In the genomic region with DNA sequence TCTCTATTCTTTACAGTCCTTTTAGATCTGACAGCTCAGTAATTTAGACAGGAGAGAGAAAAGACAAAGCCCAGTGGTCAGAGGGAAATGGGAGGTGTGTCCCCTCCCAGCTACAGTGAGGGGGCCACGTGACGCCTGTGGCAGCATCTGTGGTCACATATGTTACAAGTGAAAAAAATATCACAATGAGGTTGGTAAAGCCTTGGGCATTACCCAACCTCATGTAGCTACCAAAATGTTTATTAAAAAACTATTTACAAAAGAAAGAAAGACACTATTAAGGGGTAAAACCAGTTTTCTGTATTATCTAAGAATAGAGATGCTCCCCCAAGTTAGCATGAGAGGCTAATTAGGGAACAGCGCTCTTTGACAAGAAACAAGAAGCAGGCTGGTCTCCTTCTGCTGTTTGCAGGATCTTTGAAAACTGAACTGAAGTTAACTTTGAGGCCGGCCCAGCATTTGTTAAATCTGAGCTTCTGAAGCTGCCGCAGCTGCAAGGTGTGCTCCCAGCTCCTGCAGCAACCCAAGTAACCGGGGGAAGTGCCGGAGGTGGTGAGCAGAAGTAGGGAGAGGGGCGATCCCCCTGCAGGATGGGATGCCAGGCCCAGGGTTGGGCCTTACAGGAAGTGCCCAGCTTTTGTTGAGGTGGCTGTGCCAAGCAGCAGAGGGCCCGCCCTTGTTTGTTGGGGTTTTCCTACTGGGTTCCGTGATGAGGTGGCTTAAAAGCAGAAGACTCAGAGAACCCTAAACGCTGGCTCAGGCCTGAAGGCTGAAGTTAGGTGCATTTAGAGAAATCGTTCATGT, we compare ENCODE assay signal across 8 cellular contexts. TPM values are rescaled to one million over a fixed set of nuclear protein-coding genes. Genes with fewer than 3 reads are reported as not detected.
DNase-seq lines count a peak whose midpoint lies in the region; ATAC-seq and TF ChIP-seq lines count a peak whose summit lies in the region.

No MANE protein-coding gene starts in this region.

- no peak for TF ChIP-seq CTCF in mucosa of descending colon (IDR thresholded peaks at IDR 0.05)

- intact Hi-C loops in mucosa of descending colon (cut with DNase I, micrococcal nuclease), result no loop called here

- no peaks in the 10 kb centered on the region for H3K36me3 ChIP-seq in mucosa of descending colon (ENCODE audit: low read depth)

- DNase-seq in NOMO-1 treated with DMSO at 0.1 percent for 48 hours (lab: John Stamatoyannopoulos, UW; ENCODE audit: unreplicated experiment) (peak; percentile 68), mucosa of descending colon (peak; percentile 71 to 86 (median 74)), NCI-H187 (lab: John Stamatoyannopoulos, UW) (no peak), NCI-H774 (lab: John Stamatoyannopoulos, UW) (no peak)
- peak; percentile 73 for DNase-seq in activated effector memory CD4-positive, alpha-beta T cell treated with Interleukin-2 at 50 U/mL for 16 hours

- H3K36me3 Mint-ChIP-seq in stimulated activated memory B cell treated with anti-CD40 and anti-IgM and Interleukin-4, amounts not matched to agents 10 μg/mL and 1 μg/mL and 100 μg/mL, for 72 hours, result no peaks in the 10 kb centered on the region

- TF ChIP-seq POLR2A in GM18526 (IDR thresholded peaks at IDR 0.05; ENCODE audit: extremely low read depth, insufficient read length), result peak; percentile 36

- no peaks in the 10 kb centered on the region for H3K9me3 ChIP-seq in mucosa of descending colon

- peak; percentile 78 for ATAC-seq in HG02798 (IDR thresholded peaks at IDR 0.05; ENCODE audit: poor library complexity, unreplicated experiment)
- ATAC-seq in mucosa of descending colon, result peak; percentile 90
- ATAC-seq in stimulated activated memory B cell treated with anti-CD40 and anti-IgM and Interleukin-4, amounts not matched to agents 10 μg/mL and 1 μg/mL and 100 μg/mL, for 72 hours, result peak; percentile 98

- H3K9me3 Mint-ChIP-seq in stimulated activated memory B cell treated with anti-CD40 and anti-IgM and Interleukin-4, amounts not matched to agents 10 μg/mL and 1 μg/mL and 100 μg/mL, for 72 hours, result no peaks in the 10 kb centered on the region

- H3K4me1 Mint-ChIP-seq in stimulated activated memory B cell treated with anti-CD40 and anti-IgM and Interleukin-4, amounts not matched to agents 10 μg/mL and 1 μg/mL and 100 μg/mL, for 72 hours, result peaks cover 66% of the 10 kb centered on the region

- H3K4me3 Mint-ChIP-seq in stimulated activated memory B cell treated with anti-CD40 and anti-IgM and Interleukin-4, amounts not matched to agents 10 μg/mL and 1 μg/mL and 100 μg/mL, for 72 hours, result peak overlapping the region; percentile 68

- no peaks in the 10 kb centered on the region for H3K27me3 Mint-ChIP-seq in stimulated activated memory B cell treated with anti-CD40 and anti-IgM and Interleukin-4, amounts not matched to agents 10 μg/mL and 1 μg/mL and 100 μg/mL, for 72 hours

- H3K4me3 ChIP-seq in mucosa of descending colon, result no peak overlapping the region

- H3K27ac Mint-ChIP-seq in stimulated activated memory B cell treated with anti-CD40 and anti-IgM and Interleukin-4, amounts not matched to agents 10 μg/mL and 1 μg/mL and 100 μg/mL, for 72 hours, result peak overlapping the region; percentile 98

- peaks cover 17% of the 10 kb centered on the region for H3K4me1 ChIP-seq in mucosa of descending colon (ENCODE audit: low read depth)

RNA-seq across cellular contexts. Expression of a gene that starts 42.6 kb away (rescaled TPM):
- 10 to 100 TPM; 15.0 to 35.0 (median 18.8) TPM for total RNA-seq in mucosa of descending colon

Comparison
In these comparisons a context has a peak if more than half of its experiments do, and no peak if none do; other contexts are left out.
1. DNase-seq: peak in NOMO-1 treated with DMSO at 0.1 percent for 48 hours (single experiment), activated effector memory CD4-positive, alpha-beta T cell treated with Interleukin-2 at 50 U/mL for 16 hours (single experiment) and mucosa of descending colon (3 of 3); none in NCI-H187 (0 of 2) and NCI-H774 (single experiment).
2. Peak in every context shown above with its lines, with median percentiles within 50 percentile points of each other: ATAC-seq.